1 cellular context compared by ENCODE assay signal in genomic region chr4:153465922-153466636, GRCh38.
TF ChIP-seq lines count a peak whose summit lies in the region.

TSS of gene TMEM131L (plus strand) at chr4:153466360. CDS start at chr4:153466398, 38 bp downstream.

TF ChIP-seq in K562, 482 proteins besides CTCF, POLR2A, EP300 and RAD21 (continued from another document and continues in another):
- TF ChIP-seq MLLT1 (IDR thresholded peaks at IDR 0.05) (no peak), GTF2B (IDR thresholded peaks at IDR 0.05; ENCODE audit: extremely low read depth, insufficient read length) (no peak), CBFA2T3 (IDR thresholded peaks at IDR 0.05) (peak; percentile 69), RNF2 (IDR thresholded peaks at IDR 0.05) (peak; percentile 3), BACH1 (tag; IDR thresholded peaks at IDR 0.05) (no peak), RB1 (IDR thresholded peaks at IDR 0.05; ENCODE audit: low read depth) (peak; percentile 51), CREBBP (IDR thresholded peaks at IDR 0.05; ENCODE audit: low read depth, low read length) (no peak), RBM22 (IDR thresholded peaks at IDR 0.05; ENCODE audit: low read depth, low read length, poor library complexity, severe bottlenecking) (peak; percentile 22), CBFA2T2 (conservative IDR thresholded peaks at IDR 0.05) (peak; percentile 35), TBP (optimal IDR thresholded peaks at IDR 0.05; ENCODE audit: low read depth, low read length) (peak; percentile 74), MCM7 (IDR thresholded peaks at IDR 0.05) (no peak), HDAC1 (IDR thresholded peaks at IDR 0.05) (0 out of 4 replicates have a peak, but pooled peaks of 1 of the 2 experiments have one; percentile 11), VEZF1 (CRISPR knock-in tag; IDR thresholded peaks at IDR 0.05) (peak; percentile 88), NCOR1 (IDR thresholded peaks at IDR 0.05) (peak; percentile 70), HOMEZ (CRISPR knock-in tag; IDR thresholded peaks at IDR 0.05) (no peak), CCNT2 (IDR thresholded peaks at IDR 0.05; ENCODE audit: borderline replicate concordance, extremely low read depth, insufficient read length, low read depth, low read length) (peak; percentile 89), HDAC8 (tag; IDR thresholded peaks at IDR 0.05) (peak; percentile 79; the same call in 1 of the 2 replicates), ZNF764 (CRISPR knock-in tag; IDR thresholded peaks at IDR 0.05; ENCODE audit: low read depth) (no peak), ZBTB17 (CRISPR knock-in tag; IDR thresholded peaks at IDR 0.05) (peak; percentile 30; the same call in 1 of the 2 replicates), ZBTB11 (CRISPR knock-in tag; IDR thresholded peaks at IDR 0.05) (peak in 1 of 3 experiments; percentile 42; a peak in 1 of 6 replicates), NR1H2 (CRISPR knock-in tag; IDR thresholded peaks at IDR 0.05) (no peak), MAX (CRISPR knock-in tag; IDR thresholded peaks at IDR 0.05) (peak; percentile 97), ID3 (CRISPR knock-in tag; IDR thresholded peaks at IDR 0.05) (no peak), ID3 (tag; IDR thresholded peaks at IDR 0.05) (0 out of 2 replicates have a peak, but pooled peaks have one; percentile 11), BHLHE40 (IDR thresholded peaks at IDR 0.05; ENCODE audit: low read length) (peak; percentile 62), POLR2G (IDR thresholded peaks at IDR 0.05; ENCODE audit: low read depth, low read length) (peak; percentile 89), ZNF589 (CRISPR knock-in tag; IDR thresholded peaks at IDR 0.05; ENCODE audit: low read depth) (peak; percentile 77; the same call in 1 of the 2 replicates), ZBTB33 (CRISPR knock-in tag; IDR thresholded peaks at IDR 0.05) (no peak; the same call in 1 of the 2 replicates), POLR2AphosphoS5 (IDR thresholded peaks at IDR 0.05; ENCODE audit: control insufficient read depth, insufficient read depth, low read depth, low read length) (peak; percentile 61; the same call in 1 of the 2 replicates), ZBTB9 (CRISPR knock-in tag; IDR thresholded peaks at IDR 0.05) (0 out of 2 replicates have a peak, but pooled peaks have one; percentile 46), UBTF (IDR thresholded peaks at IDR 0.05; ENCODE audit: borderline replicate concordance in 1 of 2, low read depth in 2 of 2, low read length in 2 of 2) (peak; percentile 76 to 98; a peak in 2 of 4 replicates), ATF7 (IDR thresholded peaks at IDR 0.05) (no peak), NR4A1 (CRISPR knock-in tag; IDR thresholded peaks at IDR 0.05) (no peak), NR4A1 (tag; IDR thresholded peaks at IDR 0.05) (peak; percentile 60; the same call in 1 of the 2 replicates), GATAD2B (IDR thresholded peaks at IDR 0.05; ENCODE audit: borderline replicate concordance) (peak; percentile 64; the same call in 1 of the 2 replicates), CBX3 (IDR thresholded peaks at IDR 0.05; ENCODE audit: borderline replicate concordance in 1 of 2, low read length in 2 of 2) (peak in 1 of 2 experiments; percentile 5; a peak in 1 of 3 replicates), C11orf30 (IDR thresholded peaks at IDR 0.05; ENCODE audit: low read depth) (no peak), RBM17 (IDR thresholded peaks at IDR 0.05; ENCODE audit: borderline replicate concordance, low read depth, low read length) (no peak), RFX7 (CRISPR knock-in tag; IDR thresholded peaks at IDR 0.05) (no peak), ZNF766 (CRISPR knock-in tag; conservative IDR thresholded peaks at IDR 0.05) (peak; percentile 16; the same call in 1 of the 2 replicates)
- TF ChIP-seq, protein P1, sequence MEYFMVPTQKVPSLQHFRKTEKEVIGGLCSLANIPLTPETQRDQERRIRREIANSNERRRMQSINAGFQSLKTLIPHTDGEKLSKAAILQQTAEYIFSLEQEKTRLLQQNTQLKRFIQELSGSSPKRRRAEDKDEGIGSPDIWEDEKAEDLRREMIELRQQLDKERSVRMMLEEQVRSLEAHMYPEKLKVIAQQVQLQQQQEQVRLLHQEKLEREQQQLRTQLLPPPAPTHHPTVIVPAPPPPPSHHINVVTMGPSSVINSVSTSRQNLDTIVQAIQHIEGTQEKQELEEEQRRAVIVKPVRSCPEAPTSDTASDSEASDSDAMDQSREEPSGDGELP (CRISPR knock-in tag; IDR thresholded peaks at IDR 0.05; ENCODE audit: borderline replicate concordance): peak; percentile 70; the same call in 1 of the 2 replicates
- TF ChIP-seq, protein P2, sequence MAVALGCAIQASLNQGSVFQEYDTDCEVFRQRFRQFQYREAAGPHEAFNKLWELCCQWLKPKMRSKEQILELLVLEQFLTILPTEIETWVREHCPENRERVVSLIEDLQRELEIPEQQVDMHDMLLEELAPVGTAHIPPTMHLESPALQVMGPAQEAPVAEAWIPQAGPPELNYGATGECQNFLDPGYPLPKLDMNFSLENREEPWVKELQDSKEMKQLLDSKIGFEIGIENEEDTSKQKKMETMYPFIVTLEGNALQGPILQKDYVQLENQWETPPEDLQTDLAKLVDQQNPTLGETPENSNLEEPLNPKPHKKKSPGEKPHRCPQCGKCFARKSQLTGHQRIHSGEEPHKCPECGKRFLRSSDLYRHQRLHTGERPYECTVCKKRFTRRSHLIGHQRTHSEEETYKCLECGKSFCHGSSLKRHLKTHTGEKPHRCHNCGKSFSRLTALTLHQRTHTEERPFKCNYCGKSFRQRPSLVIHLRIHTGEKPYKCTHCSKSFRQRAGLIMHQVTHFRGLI (CRISPR knock-in tag; IDR thresholded peaks at IDR 0.05): no peak
- TF ChIP-seq, protein P3, sequence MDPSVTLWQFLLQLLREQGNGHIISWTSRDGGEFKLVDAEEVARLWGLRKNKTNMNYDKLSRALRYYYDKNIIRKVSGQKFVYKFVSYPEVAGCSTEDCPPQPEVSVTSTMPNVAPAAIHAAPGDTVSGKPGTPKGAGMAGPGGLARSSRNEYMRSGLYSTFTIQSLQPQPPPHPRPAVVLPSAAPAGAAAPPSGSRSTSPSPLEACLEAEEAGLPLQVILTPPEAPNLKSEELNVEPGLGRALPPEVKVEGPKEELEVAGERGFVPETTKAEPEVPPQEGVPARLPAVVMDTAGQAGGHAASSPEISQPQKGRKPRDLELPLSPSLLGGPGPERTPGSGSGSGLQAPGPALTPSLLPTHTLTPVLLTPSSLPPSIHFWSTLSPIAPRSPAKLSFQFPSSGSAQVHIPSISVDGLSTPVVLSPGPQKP (CRISPR knock-in tag; IDR thresholded peaks at IDR 0.05): no peak
